Comparison of ENCODE assay signal across 12 cellular contexts in genomic region chr9:134405527-134405926, GRCh38.
A peak's percentile ranks its signal among the peaks of the same experiment; 100 is the strongest.
DNase-seq lines count a peak whose midpoint lies in the region; ATAC-seq and TF ChIP-seq lines count a peak whose summit lies in the region.
"Had no signal": no experiment of that assay in that cellular context is flagged by ENCODE, and none has a peak within 500 bp of the region (broad histone marks: within the 10 kb centered on the region; RNA-seq: fewer than 3 reads in every experiment).

No MANE protein-coding gene starts in this region.

- intact Hi-C loops in right lobe of liver (cut with DNase I): no loop called here
- intact Hi-C loops in testis (cut with DNase I; ENCODE audit: low total_unique reads): no loop called here

- no peaks in the 10 kb centered on the region for H3K9me3 Mint-ChIP-seq in activated naive CD4-positive, alpha-beta T cell treated with anti-CD3 and anti-CD28 coated beads, Interleukin-2, amount 50 U/mL, for 24 hours
- no peaks in the 10 kb centered on the region for H3K9me3 Mint-ChIP-seq in type B pancreatic cell
- H3K9me3 Mint-ChIP-seq: activated naive CD4-positive, alpha-beta T cell treated with anti-CD3 and anti-CD28 coated beads for 36 hours had no signal

- H3K27ac ChIP-seq in right lobe of liver (peak overlapping the region; percentile 55 to 84 (median 61)), caudate nucleus (ENCODE audit: low read depth, low read length) (no peak overlapping the region), testis (peak overlapping the region in 1 of 2 donors; percentile 69)
- H3K27ac ChIP-seq: SJSA1 had no signal

- TF ChIP-seq POLR2A in right lobe of liver (IDR thresholded peaks at IDR 0.05) (no peak), testis (IDR thresholded peaks at IDR 0.05) (no peak)

- H3K4me3 Mint-ChIP-seq in activated naive CD4-positive, alpha-beta T cell treated with anti-CD3 and anti-CD28 coated beads, Interleukin-2, amount 50 U/mL, for 24 hours: peak overlapping the region; percentile 33
- H3K4me3 Mint-ChIP-seq in type B pancreatic cell: no peak overlapping the region
- H3K4me3 Mint-ChIP-seq: activated naive CD4-positive, alpha-beta T cell treated with anti-CD3 and anti-CD28 coated beads for 36 hours had no signal

- no peak for ATAC-seq in right lobe of liver

- TF ChIP-seq CTCF in right lobe of liver (IDR thresholded peaks at IDR 0.05) (no peak), type B pancreatic cell (conservative IDR thresholded peaks at IDR 0.05) (no peak), testis (IDR thresholded peaks at IDR 0.05) (no peak)

- H3K4me1 ChIP-seq in right lobe of liver: peaks cover 11 to 98% (median 58%) of the 10 kb centered on the region in 4 donors
- H3K4me1 ChIP-seq in testis: peaks cover 60% of the 10 kb centered on the region

- H3K36me3 ChIP-seq in right lobe of liver (peaks cover 0 to 26% (median 14%) of the 10 kb centered on the region in 4 donors), testis (ENCODE audit: low read depth, missing control alignments) (no peaks in the 10 kb centered on the region)

- H3K9me3 ChIP-seq in right lobe of liver: no peaks in the 10 kb centered on the region
- no peaks in the 10 kb centered on the region for H3K9me3 ChIP-seq in testis
- H3K9me3 ChIP-seq: SJSA1 had no signal

- H3K27me3 ChIP-seq in right lobe of liver (no peaks in the 10 kb centered on the region), testis (no peaks in the 10 kb centered on the region)
- H3K27me3 ChIP-seq: SJSA1 had no signal

- no peaks in the 10 kb centered on the region for H3K36me3 Mint-ChIP-seq in activated naive CD4-positive, alpha-beta T cell treated with anti-CD3 and anti-CD28 coated beads, Interleukin-2, amount 50 U/mL, for 24 hours
- H3K36me3 Mint-ChIP-seq in type B pancreatic cell: peaks cover 4% of the 10 kb centered on the region

- no peak overlapping the region for H3K27ac Mint-ChIP-seq in activated naive CD4-positive, alpha-beta T cell treated with anti-CD3 and anti-CD28 coated beads, Interleukin-2, amount 50 U/mL, for 24 hours
- peak overlapping the region; percentile 96 for H3K27ac Mint-ChIP-seq in type B pancreatic cell
- H3K27ac Mint-ChIP-seq: activated naive CD4-positive, alpha-beta T cell treated with anti-CD3 and anti-CD28 coated beads for 36 hours had no signal

- H3K4me3 ChIP-seq in right lobe of liver: no peak overlapping the region
- no peak overlapping the region for H3K4me3 ChIP-seq in testis
- H3K4me3 ChIP-seq: SJSA1 had no signal

- no peaks in the 10 kb centered on the region for H3K27me3 Mint-ChIP-seq in activated naive CD4-positive, alpha-beta T cell treated with anti-CD3 and anti-CD28 coated beads, Interleukin-2, amount 50 U/mL, for 24 hours
- H3K27me3 Mint-ChIP-seq in type B pancreatic cell: no peaks in the 10 kb centered on the region

- 77% methylated on average over 7 of the region's 9 CpGs for WGBS in right lobe of liver (ENCODE audit: insufficient coverage, low coverage, low lambda C conversion rate, missing lambda C conversion rate)
- 88 to 98% methylated on average over 9 of the region's 9 CpGs for WGBS in testis, 2 donors

- DNase-seq in activated naive CD4-positive, alpha-beta T cell (lab: John Stamatoyannopoulos, UW): no peak
- DNase-seq in UCSD-AML1 (lab: John Stamatoyannopoulos, UW; ENCODE audit: unreplicated experiment) (peak; percentile 49), right lobe of liver (no peak), type B pancreatic cell (ENCODE audit: extremely low spot score, unreplicated experiment) (no peak), caudate nucleus (lab: John Stamatoyannopoulos, UW) (no peak), testis (no peak), NK-92 (lab: John Stamatoyannopoulos, UW; ENCODE audit: unreplicated experiment) (no peak)
- DNase-seq: ACHN; activated naive CD4-positive, alpha-beta T cell treated with anti-CD3 and anti-CD28 coated beads for 36 hours; NCI-H1417 had no signal

- peaks cover 31% of the 10 kb centered on the region for H3K4me1 Mint-ChIP-seq in activated naive CD4-positive, alpha-beta T cell treated with anti-CD3 and anti-CD28 coated beads, Interleukin-2, amount 50 U/mL, for 24 hours
- H3K4me1 Mint-ChIP-seq in type B pancreatic cell (ENCODE audit: unreplicated experiment): peaks cover 25% of the 10 kb centered on the region
